1 cellular context compared by ENCODE assay signal in genomic region chr6:53718597-53719460, GRCh38.
TF ChIP-seq lines count a peak whose summit lies in the region.

No MANE protein-coding gene starts in this region.

TF ChIP-seq in H1, 55 proteins besides CTCF, POLR2A, EP300 and RAD21 (continued from another document):
- no peak for TF ChIP-seq USF2 (IDR thresholded peaks at IDR 0.05; ENCODE audit: low read length)
- TF ChIP-seq POU5F1 (IDR thresholded peaks at IDR 0.05; ENCODE audit: low read depth, low read length): no peak
- no peak for TF ChIP-seq JUND (IDR thresholded peaks at IDR 0.05; ENCODE audit: low read length)
- no peak for TF ChIP-seq TEAD4 (IDR thresholded peaks at IDR 0.05; ENCODE audit: low read depth, low read length)
- no peak for TF ChIP-seq GABPA (IDR thresholded peaks at IDR 0.05; ENCODE audit: borderline replicate concordance, insufficient read depth, low read length)
- no peak for TF ChIP-seq CBX8 (IDR thresholded peaks at IDR 0.05; ENCODE audit: borderline replicate concordance, low read depth, low read length)
- no peak for TF ChIP-seq MAX (IDR thresholded peaks at IDR 0.05)
- TF ChIP-seq NRF1 (IDR thresholded peaks at IDR 0.05; ENCODE audit: low read depth, low read length): no peak
- no peak for TF ChIP-seq CBX5 (IDR thresholded peaks at IDR 0.05; ENCODE audit: low read depth, low read length)
- no peak for TF ChIP-seq RNF2 (IDR thresholded peaks at IDR 0.05; ENCODE audit: borderline replicate concordance, low read depth, low read length, missing control alignments, poor library complexity, severe bottlenecking)
- no peak for TF ChIP-seq KDM5A (IDR thresholded peaks at IDR 0.05; ENCODE audit: low read length)
- TF ChIP-seq TAF1 (IDR thresholded peaks at IDR 0.05; ENCODE audit: low read depth, low read length): no peak
